Comparison of ENCODE assay signal across 9 cellular contexts in the genomic region with DNA sequence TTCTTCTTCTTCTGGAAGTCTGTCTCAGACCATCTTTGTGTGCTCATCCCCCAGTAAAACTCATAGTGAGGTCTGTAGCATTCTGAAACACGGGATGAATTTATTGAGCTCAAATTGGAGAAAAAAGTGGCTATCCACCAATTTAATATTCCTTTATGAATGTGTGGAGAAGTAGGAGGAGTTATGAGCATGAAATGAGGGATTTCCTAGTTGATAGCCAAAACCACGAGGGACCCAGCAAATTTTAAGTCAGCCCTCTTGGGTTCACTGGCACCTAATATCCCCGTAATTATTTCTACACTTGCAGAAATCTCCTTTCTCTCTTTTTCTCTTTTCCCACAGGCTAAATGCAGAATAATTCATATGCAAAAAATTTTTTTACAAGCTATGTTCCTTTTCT. TPM values are rescaled to one million over a fixed set of nuclear protein-coding genes. Genes with fewer than 3 reads are reported as not detected.
"Had no signal": no experiment of that assay in that cellular context is flagged by ENCODE, and none has a peak within 500 bp of the region (broad histone marks: within the 10 kb centered on the region; RNA-seq: fewer than 3 reads in every experiment).

OR52A1 (minus strand) TSS at position 101 of the 400 bp plus-strand sequence. CDS start 2,388 bp downstream, outside the sequence.

- FAIRE-seq: G401.6, GM12878, GM12891, GM12892, GM18507, GM19239 had no signal

- ATAC-seq: GM12878 had no signal

- DNase-seq: GDM1, GF-D8 had no signal

- H3K4me3 ChIP-seq: GM12878 had no signal

RNA-seq across cellular contexts. Expression of gene OR52A1, which starts in this region (rescaled TPM):
- total RNA-seq: G401, GM12878 had no signal
- polyA plus RNA-seq: GM12878 had no signal
